ENCODE assay signal across 18 cellular contexts in genomic region chr5:127585661-127586060, GRCh38.
A peak's percentile ranks its signal among the peaks of the same experiment; 100 is the strongest.
DNase-seq lines count a peak whose midpoint lies in the region; ATAC-seq and TF ChIP-seq lines count a peak whose summit lies in the region.
"Had no signal": no experiment of that assay in that cellular context is flagged by ENCODE, and none has a peak within 500 bp of the region (broad histone marks: within the 10 kb centered on the region; RNA-seq: fewer than 3 reads in every experiment).

No MANE protein-coding gene starts in this region.

- no peak overlapping the region for H3K18ac ChIP-seq in H9 (ENCODE audit: insufficient read length, low read depth, low read length)

- no peaks in the 10 kb centered on the region for H4K20me1 ChIP-seq in H9 (ENCODE audit: control insufficient read depth, insufficient read depth, insufficient read length)

- POLR2A ChIA-PET in MCF 10A (lab: Yijun Ruan, JAX), result interaction anchor here (1.0 kb wide), 1 partner anchor 37 kb away, joined by 4 read pairs; no protein-coding TSS in a partner anchor

- no peak overlapping the region for H2BK120ac ChIP-seq in H9 (ENCODE audit: low read depth, low read length, poor library complexity, severe bottlenecking)

- H3K4me1 Mint-ChIP-seq in H9 (peaks cover 31% of the 10 kb centered on the region in 2 experiments), memory B cell (peaks cover 7% of the 10 kb centered on the region), MCF 10A (ENCODE audit: insufficient read depth, unreplicated experiment) (no peaks in the 10 kb centered on the region)

- no peak overlapping the region for H3K4me2 ChIP-seq in H9 (ENCODE audit: insufficient read depth, insufficient read length, low read length)

- peaks cover 5% of the 10 kb centered on the region; the same call in 1 of the 2 replicates for H3K4me1 ChIP-seq in H9 (ENCODE audit: insufficient read depth, low read length)
- H3K4me1 ChIP-seq: parathyroid adenoma had no signal

- no peak overlapping the region for H4K91ac ChIP-seq in H9 (ENCODE audit: insufficient read length, low read depth, low read length)

- CTCF ChIA-PET in MCF 10A (lab: Yijun Ruan, JAX), result interaction anchor here (0.6 to 2.7 kb wide), 3 partner anchors 12 to 616 kb away, joined by 3 to 9 read pairs (median 9); no protein-coding TSS in a partner anchor

- H3K23me2 ChIP-seq in H9 (ENCODE audit: insufficient read length, low read depth, low read length, poor library complexity, severe bottlenecking), result no peaks in the 10 kb centered on the region

- no peak overlapping the region for H2BK12ac ChIP-seq in H9 (ENCODE audit: insufficient read length, low read depth, low read length)

- BruUV-seq in MCF 10A (replicated peaks; lab: Mats Ljungman, UMichigan), result no TSS peak

- ATAC-seq in GM18868 (IDR thresholded peaks at IDR 0.05; ENCODE audit: unreplicated experiment), result peak; percentile 10
- peak; percentile 24 for ATAC-seq in HG03521 (IDR thresholded peaks at IDR 0.05; ENCODE audit: unreplicated experiment)
- ATAC-seq in memory B cell (ENCODE audit: low read depth), result peak; percentile 42

- H3K79me2 ChIP-seq in H9 (ENCODE audit: insufficient read depth, low read length), result no peaks in the 10 kb centered on the region
- H3K79me2 ChIP-seq: parathyroid adenoma had no signal

- H4K8ac ChIP-seq in H9 (replicated peaks; ENCODE audit: insufficient read length, low read depth, low read length), result no peak overlapping the region

- H2BK5ac ChIP-seq in H9 (ENCODE audit: insufficient read length, low read length), result no peak overlapping the region

- no peak overlapping the region for H3K9ac ChIP-seq in H9 (ENCODE audit: extremely low read depth, insufficient read length, low read length)
- H3K9ac ChIP-seq: parathyroid adenoma had no signal

- no peak overlapping the region for H3K14ac ChIP-seq in H9 (ENCODE audit: insufficient read depth, low read length)

- H3K27ac ChIP-seq in H9 (ENCODE audit: insufficient read length, low read depth, low read length), result no peak overlapping the region
- H3K27ac ChIP-seq: parathyroid adenoma, RWPE1, upper lobe of left lung had no signal

- no peak overlapping the region for H3K4ac ChIP-seq in H9 (ENCODE audit: low read depth, low read length)

- no peak for DNase-seq in H9
- no peak for DNase-seq in memory B cell (ENCODE audit: low spot score in 2 of 2)
- no peak for DNase-seq in DMS153 (lab: John Stamatoyannopoulos, UW)
- no peak for DNase-seq in MCF 10A (ENCODE audit: unreplicated experiment)
- no peak for DNase-seq in NCI-H510A (lab: John Stamatoyannopoulos, UW)
- no peak for DNase-seq in NCI-H2227 (lab: John Stamatoyannopoulos, UW; ENCODE audit: unreplicated experiment)
- DNase-seq: activated CD4-positive, alpha-beta T cell treated with anti-CD3 and anti-CD28 coated beads for 1 hour; activated naive CD8-positive, alpha-beta T cell treated with anti-CD3 and anti-CD28 coated beads for 36 hours; activated T-cell treated with anti-CD3 and anti-CD28 coated beads, Interleukin-2, amount 50 U/mL, for 1 hour; MG63; NCI-H2029; T-helper 1 cell; upper lobe of left lung had no signal

- H3K27me3 Mint-ChIP-seq in H9 (ENCODE audit: low read depth) (no peaks in the 10 kb centered on the region), memory B cell (peaks cover 8% of the 10 kb centered on the region), MCF 10A (ENCODE audit: insufficient read depth, unreplicated experiment) (no peaks in the 10 kb centered on the region)

- intact Hi-C loops in MCF 10A (cut with micrococcal nuclease), result no loop called here

- no peak overlapping the region for H2AK5ac ChIP-seq in H9 (ENCODE audit: insufficient read length, low read length)

- H3K23ac ChIP-seq in H9 (ENCODE audit: insufficient read length, low read depth, low read length), result no peak overlapping the region

- no peaks in the 10 kb centered on the region for H3K79me1 ChIP-seq in H9 (ENCODE audit: insufficient read depth, low read depth, low read length, poor library complexity, severe bottlenecking)

- no peaks in the 10 kb centered on the region for H3K36me3 Mint-ChIP-seq in H9 (ENCODE audit: insufficient read depth in 1 of 3, low read depth in 3 of 3)
- H3K36me3 Mint-ChIP-seq in memory B cell, result no peaks in the 10 kb centered on the region
- H3K36me3 Mint-ChIP-seq in MCF 10A (ENCODE audit: insufficient read depth, unreplicated experiment), result no peaks in the 10 kb centered on the region
- H3K36me3 Mint-ChIP-seq: activated naive CD8-positive, alpha-beta T cell treated with anti-CD3 and anti-CD28 coated beads for 36 hours; stimulated activated effector memory CD8-positive, alpha-beta T cell treated with anti-CD3 and anti-CD28 coated beads, Interleukin-12 subunit alpha, Interleukin-12 subunit beta, amount 100 ng/mL, for 72 hours had no signal

- peak overlapping the region; percentile 87 to 90 (median 88); a peak in 6 of 7 replicates for H3K27ac Mint-ChIP-seq in H9
- no peak overlapping the region for H3K27ac Mint-ChIP-seq in memory B cell
- H3K27ac Mint-ChIP-seq in MCF 10A (ENCODE audit: low read depth, unreplicated experiment), result no peak overlapping the region
- H3K27ac Mint-ChIP-seq: activated naive CD8-positive, alpha-beta T cell treated with anti-CD3 and anti-CD28 coated beads for 36 hours; stimulated activated effector memory CD8-positive, alpha-beta T cell treated with anti-CD3 and anti-CD28 coated beads, Interleukin-12 subunit alpha, Interleukin-12 subunit beta, amount 100 ng/mL, for 72 hours had no signal

- H3K4me3 Mint-ChIP-seq in H9 (no peak overlapping the region), memory B cell (no peak overlapping the region), MCF 10A (ENCODE audit: unreplicated experiment) (no peak overlapping the region)
- H3K4me3 Mint-ChIP-seq: activated naive CD8-positive, alpha-beta T cell treated with anti-CD3 and anti-CD28 coated beads for 36 hours; stimulated activated effector memory CD8-positive, alpha-beta T cell treated with anti-CD3 and anti-CD28 coated beads, Interleukin-12 subunit alpha, Interleukin-12 subunit beta, amount 100 ng/mL, for 72 hours had no signal

- no peak overlapping the region for H2BK15ac ChIP-seq in H9 (ENCODE audit: low read depth, low read length)

- H3K9me3 Mint-ChIP-seq in H9 (no peaks in the 10 kb centered on the region), memory B cell (no peaks in the 10 kb centered on the region), MCF 10A (ENCODE audit: unreplicated experiment) (no peaks in the 10 kb centered on the region)
- H3K9me3 Mint-ChIP-seq: activated naive CD8-positive, alpha-beta T cell treated with anti-CD3 and anti-CD28 coated beads for 36 hours; stimulated activated effector memory CD8-positive, alpha-beta T cell treated with anti-CD3 and anti-CD28 coated beads, Interleukin-12 subunit alpha, Interleukin-12 subunit beta, amount 100 ng/mL, for 72 hours had no signal

- H3K56ac ChIP-seq in H9 (ENCODE audit: insufficient read length, low read depth, low read length), result no peak overlapping the region

- TF ChIP-seq CTCF in H9 (conservative IDR thresholded peaks at IDR 0.05) (no peak), MCF 10A (IDR thresholded peaks at IDR 0.05; ENCODE audit: unreplicated experiment) (no peak)

- H2BK20ac ChIP-seq in H9 (ENCODE audit: low read depth, low read length, poor library complexity, severe bottlenecking), result no peak overlapping the region

- H2AFZ ChIP-seq in H9 (ENCODE audit: low read length), result no peak overlapping the region
- H2AFZ ChIP-seq: parathyroid adenoma had no signal

- no CpG with 5 or more reads among the region's 3 CpGs for WGBS in H9 (ENCODE audit: extremely low coverage, insufficient read length, low lambda C conversion rate)

- H3K9me3 ChIP-seq in H9 (ENCODE audit: control insufficient read depth, low read depth, low read length), result no peaks in the 10 kb centered on the region
- H3K9me3 ChIP-seq: MG63, upper lobe of left lung had no signal

- H3T11ph ChIP-seq in H9 (ENCODE audit: low read length), result no peak overlapping the region

- H3K27me3 ChIP-seq in H9 (ENCODE audit: insufficient read depth, low read length), result no peaks in the 10 kb centered on the region
- H3K27me3 ChIP-seq: MG63, upper lobe of left lung had no signal

- H4K5ac ChIP-seq in H9 (ENCODE audit: insufficient read length, low read depth, low read length), result no peak overlapping the region

Comparison
In these comparisons a context has a peak if more than half of its experiments do, and no peak if none do; other contexts are left out.
1. H3K27ac Mint-ChIP-seq: peak in H9 (3 of 3); none in memory B cell (single experiment) and MCF 10A (single experiment).
2. Peak in every context shown above with its lines, with median percentiles within 50 percentile points of each other: ATAC-seq.